ENCODE assay signal across 8 cellular contexts in genomic region chr10:44978213-44978569, GRCh38. TPM values are rescaled to one million over a fixed set of nuclear protein-coding genes. Genes with fewer than 3 reads are reported as not detected.
DNase-seq lines count a peak whose midpoint lies in the region; ATAC-seq, FAIRE-seq and TF ChIP-seq lines count a peak whose summit lies in the region.

No MANE protein-coding gene starts in this region.

- TSS peak; percentile 89 for BruUV-seq in GM12878 (replicated peaks; lab: Mats Ljungman, UMichigan)

- SMC1A ChIA-PET in GM12878 (lab: Charles Lee; ENCODE audit: uncharacterized antibody, unreplicated experiment) = interaction anchor here (1.3 to 5.2 kb wide), 7 partner anchors 10 to 46 kb away, joined by 6 to 43 read pairs (median 8); partner anchors contain the start of gene ZNF22

- peaks cover 63% of the 10 kb centered on the region for H3K4me1 ChIP-seq in HUES48 (ENCODE audit: control insufficient read depth, insufficient read depth, low read length)
- peaks cover 63% of the 10 kb centered on the region for H3K4me1 ChIP-seq in GM12878 (ENCODE audit: control insufficient read depth, insufficient read depth, low read length)
- H3K4me1 ChIP-seq in left lung = peaks cover 41 to 96% of the 10 kb centered on the region in 2 donors
- peaks cover 87% of the 10 kb centered on the region for H3K4me1 ChIP-seq in stomach smooth muscle (ENCODE audit: control insufficient read depth, insufficient read depth, low read length)

- H3K9ac ChIP-seq in HUES48 (ENCODE audit: low read depth, low read length) (no peak overlapping the region), GM12878 (ENCODE audit: control insufficient read depth, insufficient read depth, low read length) (peak overlapping the region; percentile 41; the same call in 1 of the 2 replicates), stomach smooth muscle (ENCODE audit: low read length in 2 of 2) (peak overlapping the region; percentile 70 to 78)

- peak overlapping the region; percentile 57 for H3K4me2 ChIP-seq in GM12878 (ENCODE audit: control insufficient read depth, insufficient read depth)

- no peak for TF ChIP-seq POLR2A in GM12878 (IDR thresholded peaks at IDR 0.05; ENCODE audit: low read depth, low read length)

- DNase-seq in GM12878 (ENCODE audit: low read depth, low spot score) (no peak), left lung (no peak), NCI-H1417 treated with DMSO at 0.1 percent for 48 hours (lab: John Stamatoyannopoulos, UW) (no peak), NCI-H2196 treated with DMSO at 0.1 percent for 48 hours (lab: John Stamatoyannopoulos, UW; ENCODE audit: unreplicated experiment) (no peak)

- POLR2A ChIA-PET in GM12878 (lab: Charles Lee) = interaction anchor here (1.0 to 7.4 kb wide), 7 partner anchors 13 to 45 kb away, joined by 3 to 110 read pairs (median 7); no protein-coding TSS in a partner anchor

- no peak overlapping the region for H2AFZ ChIP-seq in GM12878 (ENCODE audit: control insufficient read depth, low read depth, low read length)

- H3K9me3 ChIP-seq in HUES48 (ENCODE audit: control insufficient read depth, insufficient read depth, low read length) (no peaks in the 10 kb centered on the region), GM12878 (replicated peaks; ENCODE audit: control insufficient read depth, insufficient read depth, low read length) (no peaks in the 10 kb centered on the region), left lung (no peaks in the 10 kb centered on the region), stomach smooth muscle (ENCODE audit: control insufficient read depth in 2 of 2, low read length in 2 of 2) (no peaks in the 10 kb centered on the region)

- no peaks in the 10 kb centered on the region for H3K36me3 ChIP-seq in HUES48 (ENCODE audit: control insufficient read depth, insufficient read depth, low read length)
- no peaks in the 10 kb centered on the region; a peak in 2 of 4 replicates for H3K36me3 ChIP-seq in GM12878 (ENCODE audit: control insufficient read depth in 2 of 2, insufficient read depth in 2 of 2, low read length in 1 of 2)
- H3K36me3 ChIP-seq in left lung = peaks cover 0 to 31% of the 10 kb centered on the region in 2 donors
- H3K36me3 ChIP-seq in stomach smooth muscle (ENCODE audit: control insufficient read depth in 2 of 2, insufficient read depth in 2 of 2, low read length in 2 of 2) = peaks cover 4 to 5% of the 10 kb centered on the region in 2 donors

- no peak for TF ChIP-seq CTCF in GM12878 (IDR thresholded peaks at IDR 0.05 in 2 of 3, conservative IDR thresholded peaks at IDR 0.05 in 1 of 3; ENCODE audit: control insufficient read depth in 2 of 3, extremely low read depth in 1 of 3, insufficient read depth in 1 of 3, low read depth in 3 of 3, low read length in 3 of 3)
- no peak for TF ChIP-seq CTCF in left lung (IDR thresholded peaks at IDR 0.05)

- H3K27ac ChIP-seq in HUES48 (ENCODE audit: low read depth, low read length) = peak overlapping the region; percentile 71
- H3K27ac ChIP-seq in GM12878 (ENCODE audit: control insufficient read depth, insufficient read depth) = peak overlapping the region; percentile 48
- peak overlapping the region; percentile 78 to 82 for H3K27ac ChIP-seq in left lung
- peak overlapping the region; percentile 85 for H3K27ac ChIP-seq in stomach smooth muscle (ENCODE audit: low read length)

- WGBS in GM12878 (ENCODE audit: insufficient coverage, insufficient replicate concordance, low lambda C conversion rate, missing lambda C conversion rate) = 49% methylated on average over 4 of the region's 4 CpGs

- CTCF ChIA-PET in GM12878 (lab: Yijun Ruan, JAX) = interaction anchor here (1.0 to 10.1 kb wide), 5 partner anchors 14 to 272 kb away, joined by 3 to 181 read pairs (median 8); no protein-coding TSS in a partner anchor

- TF ChIP-seq RAD21 in GM12878 (IDR thresholded peaks at IDR 0.05; ENCODE audit: insufficient read depth, low read depth, low read length) = no peak

- no peak for FAIRE-seq in GM12878 (lab: Jason Lieb, UNC)

- no peak for TF ChIP-seq EP300 in GM12878 (IDR thresholded peaks at IDR 0.05; ENCODE audit: borderline replicate concordance in 1 of 2, control insufficient read depth in 1 of 2, low read depth in 2 of 2, low read length in 2 of 2)

- 0 out of 2 replicates have a peak, but pooled peaks cover 3% of the 10 kb centered on the region for H3K27me3 ChIP-seq in HUES48 (ENCODE audit: control insufficient read depth, insufficient read depth, low read length)
- no peaks in the 10 kb centered on the region for H3K27me3 ChIP-seq in GM12878 (replicated peaks in 1 of 2; ENCODE audit: control insufficient read depth in 2 of 2, insufficient read depth in 2 of 2, low read length in 1 of 2)
- no peaks in the 10 kb centered on the region for H3K27me3 ChIP-seq in left lung
- no peaks in the 10 kb centered on the region for H3K27me3 ChIP-seq in stomach smooth muscle (ENCODE audit: control insufficient read depth in 1 of 2, insufficient read depth in 2 of 2, low read length in 2 of 2)

- in situ Hi-C loops in GM12878 (cut with MboI) = loop anchor here (5.0 kb wide), 1 partner anchor 46 kb away; no protein-coding TSS in a partner anchor

- H3K79me2 ChIP-seq in GM12878 (ENCODE audit: control insufficient read depth, insufficient read depth, low read length) = peaks cover 11% of the 10 kb centered on the region

- ATAC-seq in GM12878 = no peak
- ATAC-seq in left lung = no peak
- no peak for ATAC-seq in HG02623 (IDR thresholded peaks at IDR 0.05; ENCODE audit: unreplicated experiment)
- ATAC-seq in HG03175 (IDR thresholded peaks at IDR 0.05; ENCODE audit: unreplicated experiment) = no peak

- RAD21 ChIA-PET in GM12878 (lab: Charles Lee; ENCODE audit: unreplicated experiment) = interaction anchor here (0.7 to 7.7 kb wide), 5 partner anchors 10 to 49 kb away, joined by 3 to 124 read pairs (median 4); no protein-coding TSS in a partner anchor

- H4K20me1 ChIP-seq in GM12878 (ENCODE audit: control insufficient read depth, insufficient read depth) = no peaks in the 10 kb centered on the region

- H3K4me3 ChIP-seq in HUES48 (ENCODE audit: low read depth, low read length) (peak overlapping the region; percentile 24; the same call in 1 of the 2 replicates), GM12878 (peak overlapping the region; percentile 61), left lung (peak overlapping the region; percentile 26 to 49), stomach smooth muscle (ENCODE audit: low read length in 2 of 2) (peak overlapping the region; percentile 67 to 86)

- intact Hi-C loops in GM12878 (cut with micrococcal nuclease; ENCODE audit: unreplicated experiment) = no loop called here
- intact Hi-C loops in left lung (cut with DNase I) = loop anchor here in 1 of 2 donors (5.0 kb wide), 1 partner anchor 46 kb away; no protein-coding TSS in a partner anchor

RNA-seq across cellular contexts. Expression of gene DEPP1, which starts 0.4 kb away (rescaled TPM):
- 23.8 and 31.1 TPM in 2 replicates for total RNA-seq in GM12878 (2013; cell fraction: nucleolus; rRNA removed)
- total RNA-seq in GM12878 (2014; rRNA removed) = 7.8 and 8.4 TPM in 2 replicates
- total RNA-seq in GM12878 (2014; rRNA removed; fragmentation: Illumina TruSeq; extraction: Trizol) = 5.6 and 5.7 TPM in 2 replicates
- total RNA-seq in GM12878 (2021) = 8.6 and 8.9 TPM in 2 replicates
- 1.2 TPM for polyA plus RNA-seq in GM12878 (2011; ENCODE audit: low read depth)
- polyA plus RNA-seq in GM12878 (2011; rRNA removed) = 2.4 and 4.5 TPM in 2 replicates
- polyA plus RNA-seq in GM12878 (2011; cell fraction: cytosol; rRNA removed) = 5.2 and 6.2 TPM in 2 replicates
- 3.0 and 3.7 TPM in 2 replicates for polyA plus RNA-seq in GM12878 (2011; cell fraction: nucleus; rRNA removed)
- polyA plus RNA-seq in GM12878 (2012) = 2.1 and 4.4 TPM in 2 replicates
- polyA plus RNA-seq in GM12878 (2014; fragmentation: Illumina TruSeq; extraction: Trizol) = 3.8 and 6.1 TPM in 2 replicates
- polyA plus RNA-seq in GM12878 (2014; fragmentation: Nextera tagmentation; extraction: Ambion mirVana) = 1 to 10 TPM; 1.7 to 1.8 TPM
- polyA plus RNA-seq in GM12878 (2014; rRNA removed) = 8.5 TPM in 2 replicates
- 10 to 100 TPM; 11.0 to 12.1 TPM for polyA plus RNA-seq in GM12878 (2016; fragmentation: Nextera tagmentation; extraction: Ambion mirVana)
- polyA minus RNA-seq in GM12878 (2011; rRNA and poly(A)+ RNA removed) = 6.1 and 8.3 TPM in 2 replicates
- polyA minus RNA-seq in GM12878 (2011; cell fraction: cytosol; rRNA and poly(A)+ RNA removed) = 2.6 and 3.1 TPM in 2 replicates
- polyA minus RNA-seq in GM12878 (2011; cell fraction: nucleus; rRNA and poly(A)+ RNA removed) = 8.7 and 10.1 TPM in 2 replicates
- total RNA-seq in left lung = 10 to 100 TPM; 25.4 to 33.9 TPM

RNA-seq across cellular contexts. Expression of gene RASSF4, which starts 18.6 kb away (rescaled TPM):
- 175 and 194 TPM in 2 replicates for total RNA-seq in GM12878 (2013; cell fraction: nucleolus; rRNA removed)
- total RNA-seq in GM12878 (2014; rRNA removed) (15.6 and 16.5 TPM in 2 replicates), GM12878 (2014; rRNA removed; fragmentation: Illumina TruSeq; extraction: Trizol) (10.9 and 11.9 TPM in 2 replicates), GM12878 (2021) (20.0 and 21.1 TPM in 2 replicates), left lung (10 to 100 TPM; 52.2 to 54.7 TPM)
- polyA plus RNA-seq in GM12878 (2011; ENCODE audit: low read depth) = 9.8 TPM
- polyA plus RNA-seq in GM12878 (2011; rRNA removed) (50.8 and 71.1 TPM in 2 replicates), GM12878 (2014; fragmentation: Illumina TruSeq; extraction: Trizol) (6.3 and 10.7 TPM in 2 replicates), GM12878 (2014; fragmentation: Nextera tagmentation; extraction: Ambion mirVana) (1 to 10 TPM; 3.7 to 4.0 TPM), GM12878 (2014; rRNA removed) (17.1 and 19.4 TPM in 2 replicates), GM12878 (2016; fragmentation: Nextera tagmentation; extraction: Ambion mirVana) (10 to 100 TPM; 17.1 to 19.1 TPM)
- polyA plus RNA-seq in GM12878 (2011; cell fraction: cytosol; rRNA removed) = 55.8 and 83.7 TPM in 2 replicates
- 307 and 389 TPM in 2 replicates for polyA plus RNA-seq in GM12878 (2011; cell fraction: nucleus; rRNA removed)
- polyA plus RNA-seq in GM12878 (2012) = 16.9 and 18.3 TPM in 2 replicates
- 45.6 and 75.7 TPM in 2 replicates for polyA minus RNA-seq in GM12878 (2011; rRNA and poly(A)+ RNA removed)
- polyA minus RNA-seq in GM12878 (2011; cell fraction: cytosol; rRNA and poly(A)+ RNA removed) = 17.1 and 19.4 TPM in 2 replicates
- 66.4 and 98.8 TPM in 2 replicates for polyA minus RNA-seq in GM12878 (2011; cell fraction: nucleus; rRNA and poly(A)+ RNA removed)

RNA-seq across cellular contexts. Expression of gene ZNF22, which starts 22.5 kb away (rescaled TPM):
- total RNA-seq in GM12878 (2013; cell fraction: nucleolus; rRNA removed) = 15.8 and 16.7 TPM in 2 replicates
- total RNA-seq in GM12878 (2014; rRNA removed) = 31.1 and 42.1 TPM in 2 replicates
- total RNA-seq in GM12878 (2014; rRNA removed; fragmentation: Illumina TruSeq; extraction: Trizol) = 44.2 and 44.5 TPM in 2 replicates
- total RNA-seq in GM12878 (2021) = 31.1 and 34.7 TPM in 2 replicates
- polyA plus RNA-seq in GM12878 (2011; ENCODE audit: low read depth) = 20.2 TPM
- polyA plus RNA-seq in GM12878 (2011; rRNA removed) = 33.1 and 49.3 TPM in 2 replicates
- 10.8 and 12.9 TPM in 2 replicates for polyA plus RNA-seq in GM12878 (2011; cell fraction: cytosol; rRNA removed)
- 11.1 and 11.3 TPM in 2 replicates for polyA plus RNA-seq in GM12878 (2011; cell fraction: nucleus; rRNA removed)
- polyA plus RNA-seq in GM12878 (2012) = 21.5 and 21.7 TPM in 2 replicates
- 43.4 and 59.1 TPM in 2 replicates for polyA plus RNA-seq in GM12878 (2014; fragmentation: Illumina TruSeq; extraction: Trizol)
- 10 to 100 TPM; 47.4 to 74.4 TPM for polyA plus RNA-seq in GM12878 (2014; fragmentation: Nextera tagmentation; extraction: Ambion mirVana)
- 26.7 and 32.3 TPM in 2 replicates for polyA plus RNA-seq in GM12878 (2014; rRNA removed)
- 10 to 100 TPM; 47.2 to 48.4 TPM for polyA plus RNA-seq in GM12878 (2016; fragmentation: Nextera tagmentation; extraction: Ambion mirVana)
- 8.3 and 8.7 TPM in 2 replicates for polyA minus RNA-seq in GM12878 (2011; rRNA and poly(A)+ RNA removed)
- polyA minus RNA-seq in GM12878 (2011; cell fraction: cytosol; rRNA and poly(A)+ RNA removed) = 4.4 and 5.1 TPM in 2 replicates
- polyA minus RNA-seq in GM12878 (2011; cell fraction: nucleus; rRNA and poly(A)+ RNA removed) = 5.2 and 6.5 TPM in 2 replicates
- total RNA-seq in left lung = 10 to 100 TPM; 19.3 to 24.0 TPM

Comparison
In these comparisons a context has a peak if more than half of its experiments do, and no peak if none do; other contexts are left out.
1. H3K4me3 ChIP-seq: peak in every context shown above with its lines; median percentile 76 in stomach smooth muscle; 61 in GM12878; 38 in left lung; 24 in HUES48.